1 cellular context compared by ENCODE assay signal in the genomic region with DNA sequence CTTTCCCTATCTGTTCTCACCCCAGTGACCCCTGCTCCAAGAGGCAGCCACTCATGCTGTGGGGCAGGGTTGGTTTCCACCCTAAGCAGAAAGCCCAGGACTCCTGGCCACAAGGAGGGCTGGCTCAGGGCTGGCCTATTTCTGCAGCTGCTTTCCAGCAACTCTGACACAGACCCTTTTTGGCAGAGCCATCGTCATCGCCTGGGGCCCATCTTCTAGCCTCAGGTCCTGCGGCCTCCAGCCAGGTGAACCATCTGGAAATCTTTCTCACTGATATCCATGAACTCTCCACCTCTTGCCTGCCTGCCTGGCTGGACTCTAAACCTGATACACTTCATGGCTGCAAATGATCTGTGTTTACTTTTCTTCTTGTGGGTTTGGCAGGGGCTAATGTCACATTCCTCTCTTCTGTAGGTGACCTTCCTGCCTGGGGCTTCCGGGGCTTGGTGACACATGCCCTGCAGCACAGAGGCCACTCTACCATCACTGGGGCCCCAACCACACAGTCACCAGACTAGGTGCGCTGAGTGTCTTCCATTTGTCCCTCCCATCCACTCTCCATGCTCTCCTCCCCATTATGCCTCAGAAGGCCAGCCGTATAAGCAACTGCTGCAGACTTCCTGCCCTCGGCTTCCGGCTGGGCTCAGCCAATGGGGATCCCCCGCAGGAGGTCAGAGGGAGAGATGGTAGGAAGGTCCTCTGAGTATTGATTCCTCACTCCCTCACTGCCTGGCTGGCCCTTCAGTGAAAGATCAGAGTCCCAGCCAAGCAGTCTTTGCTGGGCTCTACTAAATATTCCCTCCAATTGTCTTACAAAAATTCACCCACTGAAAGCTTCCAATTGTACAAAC.
TF ChIP-seq lines count a peak whose summit lies in the region.

No MANE protein-coding gene starts in this region.

TF ChIP-seq in WTC11, 78 proteins besides CTCF, POLR2A, EP300 and RAD21 (continued from another document):
- TF ChIP-seq, protein P1, sequence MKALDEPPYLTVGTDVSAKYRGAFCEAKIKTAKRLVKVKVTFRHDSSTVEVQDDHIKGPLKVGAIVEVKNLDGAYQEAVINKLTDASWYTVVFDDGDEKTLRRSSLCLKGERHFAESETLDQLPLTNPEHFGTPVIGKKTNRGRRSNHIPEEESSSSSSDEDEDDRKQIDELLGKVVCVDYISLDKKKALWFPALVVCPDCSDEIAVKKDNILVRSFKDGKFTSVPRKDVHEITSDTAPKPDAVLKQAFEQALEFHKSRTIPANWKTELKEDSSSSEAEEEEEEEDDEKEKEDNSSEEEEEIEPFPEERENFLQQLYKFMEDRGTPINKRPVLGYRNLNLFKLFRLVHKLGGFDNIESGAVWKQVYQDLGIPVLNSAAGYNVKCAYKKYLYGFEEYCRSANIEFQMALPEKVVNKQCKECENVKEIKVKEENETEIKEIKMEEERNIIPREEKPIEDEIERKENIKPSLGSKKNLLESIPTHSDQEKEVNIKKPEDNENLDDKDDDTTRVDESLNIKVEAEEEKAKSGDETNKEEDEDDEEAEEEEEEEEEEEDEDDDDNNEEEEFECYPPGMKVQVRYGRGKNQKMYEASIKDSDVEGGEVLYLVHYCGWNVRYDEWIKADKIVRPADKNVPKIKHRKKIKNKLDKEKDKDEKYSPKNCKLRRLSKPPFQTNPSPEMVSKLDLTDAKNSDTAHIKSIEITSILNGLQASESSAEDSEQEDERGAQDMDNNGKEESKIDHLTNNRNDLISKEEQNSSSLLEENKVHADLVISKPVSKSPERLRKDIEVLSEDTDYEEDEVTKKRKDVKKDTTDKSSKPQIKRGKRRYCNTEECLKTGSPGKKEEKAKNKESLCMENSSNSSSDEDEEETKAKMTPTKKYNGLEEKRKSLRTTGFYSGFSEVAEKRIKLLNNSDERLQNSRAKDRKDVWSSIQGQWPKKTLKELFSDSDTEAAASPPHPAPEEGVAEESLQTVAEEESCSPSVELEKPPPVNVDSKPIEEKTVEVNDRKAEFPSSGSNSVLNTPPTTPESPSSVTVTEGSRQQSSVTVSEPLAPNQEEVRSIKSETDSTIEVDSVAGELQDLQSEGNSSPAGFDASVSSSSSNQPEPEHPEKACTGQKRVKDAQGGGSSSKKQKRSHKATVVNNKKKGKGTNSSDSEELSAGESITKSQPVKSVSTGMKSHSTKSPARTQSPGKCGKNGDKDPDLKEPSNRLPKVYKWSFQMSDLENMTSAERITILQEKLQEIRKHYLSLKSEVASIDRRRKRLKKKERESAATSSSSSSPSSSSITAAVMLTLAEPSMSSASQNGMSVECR (CRISPR knock-in tag; IDR thresholded peaks at IDR 0.05; ENCODE audit: borderline replicate concordance), result no peak
